15 cellular contexts compared by ENCODE assay signal in genomic region chr3:102195198-102195948, GRCh38.
A peak's percentile ranks its signal among the peaks of the same experiment; 100 is the strongest.
DNase-seq lines count a peak whose midpoint lies in the region; ATAC-seq and TF ChIP-seq lines count a peak whose summit lies in the region.
"Had no signal": no experiment of that assay in that cellular context is flagged by ENCODE, and none has a peak within 500 bp of the region (broad histone marks: within the 10 kb centered on the region; RNA-seq: fewer than 3 reads in every experiment).

No MANE protein-coding gene starts in this region.

- H2BK12ac ChIP-seq in H9 (ENCODE audit: insufficient read length, low read depth, low read length), result no peak overlapping the region

- no CpG with 5 or more reads among the region's 5 CpGs for WGBS in H9 (ENCODE audit: extremely low coverage, insufficient read length, low lambda C conversion rate)

- no peaks in the 10 kb centered on the region for H3K9me3 Mint-ChIP-seq in H9
- H3K9me3 Mint-ChIP-seq: activated B cell treated with CpG ODN at 0.5 μM for 24 hours; activated T-helper 1 cell treated with anti-CD3 and anti-CD28 coated beads, Interleukin-12 subunit alpha, Interleukin-12 subunit beta, Interleukin-2, Interleukin-4 antibody, amounts not matched to agents 30 ng/mL and 10 ng/mL and 1 ng/mL, durations not matched to agents 14 hours and 24 hours and 36 hours; central memory CD8-positive, alpha-beta T cell had no signal

- no peak overlapping the region for H3K56ac ChIP-seq in H9 (ENCODE audit: insufficient read length, low read depth, low read length)

- H4K8ac ChIP-seq in H9 (replicated peaks; ENCODE audit: insufficient read length, low read depth, low read length), result no peak overlapping the region

- no peaks in the 10 kb centered on the region for H3K9me3 ChIP-seq in H9 (ENCODE audit: control insufficient read depth, low read depth, low read length)
- H3K9me3 ChIP-seq: gastroesophageal sphincter had no signal

- H3K14ac ChIP-seq in H9 (ENCODE audit: insufficient read depth, low read length), result no peak overlapping the region

- no peak overlapping the region for H3K4me2 ChIP-seq in H9 (ENCODE audit: insufficient read depth, insufficient read length, low read length)

- H2BK20ac ChIP-seq in H9 (ENCODE audit: low read depth, low read length, poor library complexity, severe bottlenecking), result no peak overlapping the region

- DNase-seq in ACHN (peak; percentile 43), RWPE1 (ENCODE audit: low spot score) (peak; percentile 76), left colon (peak; percentile 26 to 49), H9 (no peak), anterior cingulate cortex (lab: John Stamatoyannopoulos, UW) (no peak), SKM-1 treated with dmso at 0.1 percent for 144 hours (lab: John Stamatoyannopoulos, UW; ENCODE audit: unreplicated experiment) (no peak)
- DNase-seq: activated B cell treated with CpG ODN at 0.5 μM for 24 hours; stimulated activated naive CD8-positive, alpha-beta T cell treated with anti-CD3 and anti-CD28 coated beads, Interleukin-15, Interleukin-2, amounts not matched to agents 100 U/mL and 50 U/mL, for 24 hours had no signal

- no peak overlapping the region for H2BK5ac ChIP-seq in H9 (ENCODE audit: insufficient read length, low read length)

- no peak overlapping the region for H2AFZ ChIP-seq in H9 (ENCODE audit: low read length)

- no peak overlapping the region for H3T11ph ChIP-seq in H9 (ENCODE audit: low read length)

- H3K27me3 Mint-ChIP-seq in H9 (ENCODE audit: low read depth), result no peaks in the 10 kb centered on the region
- H3K27me3 Mint-ChIP-seq: activated B cell treated with CpG ODN at 0.5 μM for 24 hours; B cell; central memory CD8-positive, alpha-beta T cell had no signal

- no peaks in the 10 kb centered on the region for H3K27me3 ChIP-seq in H9 (ENCODE audit: insufficient read depth, low read length)
- H3K27me3 ChIP-seq: gastroesophageal sphincter had no signal

- H2BK120ac ChIP-seq in H9 (ENCODE audit: low read depth, low read length, poor library complexity, severe bottlenecking), result no peak overlapping the region

- no peak overlapping the region for H2BK15ac ChIP-seq in H9 (ENCODE audit: low read depth, low read length)

- H3K27ac ChIP-seq in RWPE1 (peak overlapping the region; percentile 60), H9 (ENCODE audit: insufficient read length, low read depth, low read length) (no peak overlapping the region)
- H3K27ac ChIP-seq: gastroesophageal sphincter had no signal

- no peaks in the 10 kb centered on the region for H3K23me2 ChIP-seq in H9 (ENCODE audit: insufficient read length, low read depth, low read length, poor library complexity, severe bottlenecking)

- ATAC-seq in GM21390 (IDR thresholded peaks at IDR 0.05; ENCODE audit: unreplicated experiment), result peak; percentile 18
- ATAC-seq in left colon, result peak; percentile 98
- no peak for ATAC-seq in SK-N-SH treated with all-trans-retinoic acid at 6 μM for 48 hours
- ATAC-seq: gastroesophageal sphincter; Panc1; stimulated activated naive CD8-positive, alpha-beta T cell treated with anti-CD3 and anti-CD28 coated beads, Interleukin-15, Interleukin-2, amounts not matched to agents 100 U/mL and 50 U/mL, for 24 hours had no signal

- H3K18ac ChIP-seq in H9 (ENCODE audit: insufficient read length, low read depth, low read length), result no peak overlapping the region

- H3K4me1 Mint-ChIP-seq in H9, result peaks cover under 1 to 6% of the 10 kb centered on the region in 2 experiments; a peak in 1 of 4 replicates
- H3K4me1 Mint-ChIP-seq: B cell; central memory CD8-positive, alpha-beta T cell had no signal

- CTCF ChIA-PET in RWPE1 (lab: Yijun Ruan, JAX), result interaction anchor here (0.6 kb wide), 2 partner anchors 30 to 34 kb away, joined by 3 to 4 read pairs; no protein-coding TSS in a partner anchor

- no peaks in the 10 kb centered on the region for H3K79me1 ChIP-seq in H9 (ENCODE audit: insufficient read depth, low read depth, low read length, poor library complexity, severe bottlenecking)

- H3K27ac Mint-ChIP-seq in H9, result no peak overlapping the region
- H3K27ac Mint-ChIP-seq: activated B cell treated with CpG ODN at 0.5 μM for 24 hours; activated T-helper 1 cell treated with anti-CD3 and anti-CD28 coated beads, Interleukin-12 subunit alpha, Interleukin-12 subunit beta, Interleukin-2, Interleukin-4 antibody, amounts not matched to agents 30 ng/mL and 10 ng/mL and 1 ng/mL, durations not matched to agents 14 hours and 24 hours and 36 hours; B cell had no signal

- intact Hi-C loops in left colon (cut with DNase I, micrococcal nuclease), result no loop called here

- no peaks in the 10 kb centered on the region for H3K79me2 ChIP-seq in H9 (ENCODE audit: insufficient read depth, low read length)

- H4K20me1 ChIP-seq in H9 (ENCODE audit: control insufficient read depth, insufficient read depth, insufficient read length), result no peaks in the 10 kb centered on the region

- H4K91ac ChIP-seq in H9 (ENCODE audit: insufficient read length, low read depth, low read length), result no peak overlapping the region

- H3K4me1 ChIP-seq in H9 (ENCODE audit: insufficient read depth, low read length), result no peaks in the 10 kb centered on the region

- H3K4ac ChIP-seq in H9 (ENCODE audit: low read depth, low read length), result no peak overlapping the region

- H3K4me3 Mint-ChIP-seq in H9, result no peak overlapping the region
- H3K4me3 Mint-ChIP-seq: activated B cell treated with CpG ODN at 0.5 μM for 24 hours; activated T-helper 1 cell treated with anti-CD3 and anti-CD28 coated beads, Interleukin-12 subunit alpha, Interleukin-12 subunit beta, Interleukin-2, Interleukin-4 antibody, amounts not matched to agents 30 ng/mL and 10 ng/mL and 1 ng/mL, durations not matched to agents 14 hours and 24 hours and 36 hours; B cell; central memory CD8-positive, alpha-beta T cell had no signal

- H3K9ac ChIP-seq in H9 (ENCODE audit: extremely low read depth, insufficient read length, low read length), result no peak overlapping the region

- no peaks in the 10 kb centered on the region for H3K36me3 Mint-ChIP-seq in H9 (ENCODE audit: insufficient read depth in 1 of 3, low read depth in 3 of 3)

- H4K5ac ChIP-seq in H9 (ENCODE audit: insufficient read length, low read depth, low read length), result no peak overlapping the region

- in situ Hi-C loops in ACHN (cut with HindIII; ENCODE audit: low pct_ligation_motif_present, low pct_unique_long_range_greater_than_20kb, low sequenced_read_pairs), result no loop called here

- H3K23ac ChIP-seq in H9 (ENCODE audit: insufficient read length, low read depth, low read length), result no peak overlapping the region

- no peak overlapping the region for H2AK5ac ChIP-seq in H9 (ENCODE audit: insufficient read length, low read length)

- POLR2A ChIA-PET in RWPE1 (lab: Yijun Ruan, JAX; ENCODE audit: low non-redundant PET), result interaction anchor here (1.0 kb wide), 1 partner anchor 346 kb away, joined by 3 read pairs; the partner anchor contains the start of gene NFKBIZ

- TF ChIP-seq CTCF in RWPE1 (conservative IDR thresholded peaks at IDR 0.05; ENCODE audit: low read depth), result no peak
- TF ChIP-seq CTCF in H9 (conservative IDR thresholded peaks at IDR 0.05), result no peak

TF ChIP-seq in SK-N-SH treated with all-trans-retinoic acid at 6 μM for 48 hours, 23 proteins besides CTCF, POLR2A, EP300 and RAD21:
- TF ChIP-seq ZC3H10 (CRISPR knock-in tag; IDR thresholded peaks at IDR 0.05) (no peak), OSR1 (CRISPR knock-in tag; IDR thresholded peaks at IDR 0.05) (no peak), RARB (CRISPR knock-in tag; IDR thresholded peaks at IDR 0.05) (no peak), CREB5 (CRISPR knock-in tag; IDR thresholded peaks at IDR 0.05; ENCODE audit: low read depth) (no peak), CSRNP3 (CRISPR knock-in tag; IDR thresholded peaks at IDR 0.05) (no peak), TCF4 (CRISPR knock-in tag; IDR thresholded peaks at IDR 0.05; ENCODE audit: borderline replicate concordance) (no peak), ZFP3 (CRISPR knock-in tag; IDR thresholded peaks at IDR 0.05) (no peak), ZNF565 (CRISPR knock-in tag; conservative IDR thresholded peaks at IDR 0.05; ENCODE audit: low read depth) (no peak), PATZ1 (CRISPR knock-in tag; IDR thresholded peaks at IDR 0.05; ENCODE audit: borderline replicate concordance) (no peak)

Comparison
In these comparisons a context has a peak if more than half of its experiments do, and no peak if none do; other contexts are left out.
1. DNase-seq: peak in ACHN (single experiment), RWPE1 (single experiment) and left colon (2 of 2); none in H9 (single experiment), anterior cingulate cortex (0 of 58) and SKM-1 treated with dmso at 0.1 percent for 144 hours (single experiment).